In the genomic region with DNA sequence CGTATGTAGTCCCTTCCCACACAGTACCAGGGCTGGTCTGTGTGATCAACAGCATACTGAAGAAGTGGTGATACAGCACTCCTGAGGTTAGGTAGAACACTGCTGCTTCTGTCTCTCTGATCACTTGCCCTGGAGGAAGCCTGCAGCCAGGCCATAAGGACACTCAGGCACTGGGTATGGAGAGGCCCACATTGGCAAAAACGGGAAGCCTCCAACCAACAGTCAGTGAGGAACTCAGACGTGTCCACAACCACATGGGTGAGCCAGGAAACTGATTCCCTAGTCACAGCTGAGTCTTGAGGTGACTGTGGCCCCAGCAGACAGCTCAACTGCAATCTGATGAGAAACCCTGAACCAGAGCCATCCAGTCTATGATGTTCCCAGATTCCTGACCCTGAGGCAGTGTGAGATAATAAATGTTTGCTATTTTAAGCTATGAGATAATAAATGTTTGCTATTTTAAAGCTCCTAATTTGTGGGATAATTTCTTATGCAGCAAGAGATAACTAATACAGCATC, we compare ENCODE assay signal across 17 cellular contexts.
"Had no signal": no experiment of that assay in that cellular context is flagged by ENCODE, and none has a peak within 500 bp of the region (broad histone marks: within the 10 kb centered on the region; RNA-seq: fewer than 3 reads in every experiment).

No MANE protein-coding gene starts in this region.

- H3K27me3 Mint-ChIP-seq: activated naive CD8-positive, alpha-beta T cell treated with anti-CD3 and anti-CD28 coated beads for 36 hours; central memory CD8-positive, alpha-beta T cell; progenitor cell of endocrine pancreas had no signal

- DNase-seq: activated naive CD4-positive, alpha-beta T cell treated with Interleukin-2 at 50 U/mL for 16 hours; activated naive CD8-positive, alpha-beta T cell treated with anti-CD3 and anti-CD28 coated beads for 36 hours; activated T-cell treated with anti-CD3 and anti-CD28 coated beads, Interleukin-2, amount 50 U/mL, for 1 hour; effector memory CD4-positive, alpha-beta T cell; hypothalamus; stimulated activated CD4-positive, alpha-beta T cell treated with anti-CD3 and anti-CD28 coated beads, Interleukin-4, amount 100 ng/mL, for 24 hours; stimulated activated naive CD8-positive, alpha-beta T cell treated with anti-CD3 and anti-CD28 coated beads, Interleukin-15, Interleukin-2, amounts not matched to agents 100 U/mL and 50 U/mL, for 24 hours had no signal

- H3K27ac ChIP-seq: upper lobe of left lung had no signal

- H3K9me3 Mint-ChIP-seq: activated naive CD8-positive, alpha-beta T cell treated with anti-CD3 and anti-CD28 coated beads for 36 hours; central memory CD8-positive, alpha-beta T cell; natural killer cell treated with Interleukin-12 subunit alpha and Interleukin-12 subunit beta and Interleukin-15 and Interleukin-18, amount 100 ng/mL, for 72 hours; WTC11 had no signal

- H3K27ac Mint-ChIP-seq: activated naive CD8-positive, alpha-beta T cell treated with anti-CD3 and anti-CD28 coated beads for 36 hours; activated T-helper 2 cell treated with anti-CD3 and anti-CD28 coated beads, Interferon-gamma antibody, Interleukin-2, Interleukin-4, amounts not matched to agents 10 μg/mL and 5 μg/mL and 100 μg/mL, durations not matched to agents 14 hours and 24 hours and 36 hours; memory B cell; natural killer cell treated with Interleukin-12 subunit alpha and Interleukin-12 subunit beta and Interleukin-15 and Interleukin-18, amount 100 ng/mL, for 72 hours; progenitor cell of endocrine pancreas had no signal

- H3K4me1 Mint-ChIP-seq: activated naive CD8-positive, alpha-beta T cell treated with anti-CD3 and anti-CD28 coated beads for 36 hours; central memory CD8-positive, alpha-beta T cell; memory B cell; WTC11 had no signal

- H3K36me3 Mint-ChIP-seq: activated naive CD8-positive, alpha-beta T cell treated with anti-CD3 and anti-CD28 coated beads for 36 hours; memory B cell; natural killer cell treated with Interleukin-12 subunit alpha and Interleukin-12 subunit beta and Interleukin-15 and Interleukin-18, amount 100 ng/mL, for 72 hours had no signal

- ATAC-seq: natural killer cell treated with Interleukin-12 subunit alpha and Interleukin-12 subunit beta and Interleukin-15 and Interleukin-18, amount 100 ng/mL, for 72 hours; stimulated activated naive CD8-positive, alpha-beta T cell treated with anti-CD3 and anti-CD28 coated beads, Interleukin-15, Interleukin-2, amounts not matched to agents 100 U/mL and 50 U/mL, for 24 hours; WTC11 had no signal

- H3K4me3 ChIP-seq: upper lobe of left lung had no signal

- H3K9me3 ChIP-seq: upper lobe of left lung had no signal

- H3K27me3 ChIP-seq: upper lobe of left lung had no signal

- H3K4me3 Mint-ChIP-seq: activated naive CD8-positive, alpha-beta T cell treated with anti-CD3 and anti-CD28 coated beads for 36 hours; central memory CD8-positive, alpha-beta T cell; memory B cell; natural killer cell treated with Interleukin-12 subunit alpha and Interleukin-12 subunit beta and Interleukin-15 and Interleukin-18, amount 100 ng/mL, for 72 hours; WTC11 had no signal

- FAIRE-seq: astrocyte, colon, frontal cortex had no signal
